Comparison of ENCODE assay signal across 16 cellular contexts in genomic region chr5:39299962-39300361, GRCh38.
A peak's percentile ranks its signal among the peaks of the same experiment; 100 is the strongest.
DNase-seq lines count a peak whose midpoint lies in the region; ATAC-seq and TF ChIP-seq lines count a peak whose summit lies in the region.
"Had no signal": no experiment of that assay in that cellular context is flagged by ENCODE, and none has a peak within 500 bp of the region (broad histone marks: within the 10 kb centered on the region; RNA-seq: fewer than 3 reads in every experiment).

No MANE protein-coding gene starts in this region.

- no peak for ATAC-seq in central memory CD8-positive, alpha-beta T cell (replicated peaks; ENCODE audit: extremely low read depth, poor library complexity, severe bottlenecking)
- no peak for ATAC-seq in GM18520 (IDR thresholded peaks at IDR 0.05; ENCODE audit: unreplicated experiment)
- no peak for ATAC-seq in GM21723 (IDR thresholded peaks at IDR 0.05; ENCODE audit: unreplicated experiment)
- ATAC-seq: GM23338, HCT116 had no signal

- H3K9me3 Mint-ChIP-seq in central memory CD8-positive, alpha-beta T cell: peaks cover 5% of the 10 kb centered on the region

- H3K27me3 ChIP-seq in PC-9 (ENCODE audit: insufficient read depth, low read depth): no peaks in the 10 kb centered on the region
- H3K27me3 ChIP-seq in spleen (replicated peaks in 1 of 7): no peaks in the 10 kb centered on the region

- H2AFZ ChIP-seq in PC-9: peak overlapping the region; percentile 52
- H2AFZ ChIP-seq: GM23338 had no signal

- no peaks in the 10 kb centered on the region for H3K4me1 Mint-ChIP-seq in central memory CD8-positive, alpha-beta T cell
- H3K4me1 Mint-ChIP-seq: CD4-positive, alpha-beta memory T cell; GM23338; H9 had no signal

- H3K4me1 ChIP-seq in PC-9 (replicated peaks; ENCODE audit: insufficient read depth) (no peaks in the 10 kb centered on the region), spleen (peaks cover 0 to 12% (median 0%) of the 10 kb centered on the region in 6 donors)

- 0 out of 2 replicates have a peak, but pooled peaks cover 3% of the 10 kb centered on the region for H3K9me2 ChIP-seq in PC-9 (ENCODE audit: insufficient read depth)

- no peak overlapping the region for H3K4me3 ChIP-seq in PC-9
- H3K4me3 ChIP-seq in spleen: no peak overlapping the region
- H3K4me3 ChIP-seq: GM23338 had no signal

- no peak for TF ChIP-seq POLR2A in spleen (IDR thresholded peaks at IDR 0.05)

- POLR2A ChIA-PET in PC-9 (lab: Charles Lee; ENCODE audit: unreplicated experiment): no interaction called here

- peak overlapping the region; percentile 30 for H3K27ac Mint-ChIP-seq in central memory CD8-positive, alpha-beta T cell (ENCODE audit: low read depth)
- H3K27ac Mint-ChIP-seq: CD4-positive, alpha-beta memory T cell; GM23338; H9 had no signal

- H3K36me3 ChIP-seq in PC-9 (ENCODE audit: low read depth) (no peaks in the 10 kb centered on the region), spleen (no peaks in the 10 kb centered on the region)

- H3K4me3 Mint-ChIP-seq in central memory CD8-positive, alpha-beta T cell: no peak overlapping the region
- H3K4me3 Mint-ChIP-seq: GM23338, H9 had no signal

- no peak overlapping the region for H3K4me2 ChIP-seq in PC-9
- H3K4me2 ChIP-seq: GM23338 had no signal

- H3K79me2 ChIP-seq in PC-9 (ENCODE audit: low read depth): no peaks in the 10 kb centered on the region

- H4K20me1 ChIP-seq in PC-9 (ENCODE audit: insufficient read depth): no peaks in the 10 kb centered on the region

- BruUV-seq in PC-9 (replicated peaks; lab: Mats Ljungman, UMichigan): no TSS peak

- TF ChIP-seq CTCF in PC-9 (conservative IDR thresholded peaks at IDR 0.05) (no peak), spleen (IDR thresholded peaks at IDR 0.05 in 8 of 11, conservative IDR thresholded peaks at IDR 0.05 in 3 of 11) (no peak)

- DNase-seq in PC-9 (no peak), spleen (peak; percentile 12), hepatic stellate cell (ENCODE audit: low spot score) (no peak)
- no peak for DNase-seq in central memory CD8-positive, alpha-beta T cell (ENCODE audit: low spot score in 2 of 2)
- DNase-seq: C1 segment of cervical spinal cord; Calu3; CD4-positive, alpha-beta memory T cell; COR-L47; DMS53; DMS79 treated with DMSO at 0.1 percent for 48 hours; GF-D8; H9 had no signal

- no peaks in the 10 kb centered on the region for H3K36me3 Mint-ChIP-seq in central memory CD8-positive, alpha-beta T cell (ENCODE audit: insufficient read depth)
- H3K36me3 Mint-ChIP-seq: CD4-positive, alpha-beta memory T cell had no signal

- H3F3A ChIP-seq in PC-9 (ENCODE audit: insufficient read depth, low read depth): no peaks in the 10 kb centered on the region

- CTCF ChIA-PET in PC-9 (lab: Charles Lee): no interaction called here

- intact Hi-C loops in PC-9 (cut with micrococcal nuclease; ENCODE audit: unreplicated experiment) (no loop called here), spleen (cut with DNase I; ENCODE audit: low total_unique reads) (no loop called here)

- H3K27me3 Mint-ChIP-seq in central memory CD8-positive, alpha-beta T cell: no peaks in the 10 kb centered on the region
- H3K27me3 Mint-ChIP-seq: CD4-positive, alpha-beta memory T cell had no signal

- H3K27ac ChIP-seq in PC-9 (no peak overlapping the region), spleen (no peak overlapping the region)

- H3K9me3 ChIP-seq in PC-9 (ENCODE audit: insufficient read depth, low read depth) (peaks cover 9% of the 10 kb centered on the region; the same call in 1 of the 2 replicates), spleen (peaks cover 2 to 25% (median 17%) of the 10 kb centered on the region in 8 donors)
